Comparison of ENCODE assay signal across 8 cellular contexts in the genomic region with DNA sequence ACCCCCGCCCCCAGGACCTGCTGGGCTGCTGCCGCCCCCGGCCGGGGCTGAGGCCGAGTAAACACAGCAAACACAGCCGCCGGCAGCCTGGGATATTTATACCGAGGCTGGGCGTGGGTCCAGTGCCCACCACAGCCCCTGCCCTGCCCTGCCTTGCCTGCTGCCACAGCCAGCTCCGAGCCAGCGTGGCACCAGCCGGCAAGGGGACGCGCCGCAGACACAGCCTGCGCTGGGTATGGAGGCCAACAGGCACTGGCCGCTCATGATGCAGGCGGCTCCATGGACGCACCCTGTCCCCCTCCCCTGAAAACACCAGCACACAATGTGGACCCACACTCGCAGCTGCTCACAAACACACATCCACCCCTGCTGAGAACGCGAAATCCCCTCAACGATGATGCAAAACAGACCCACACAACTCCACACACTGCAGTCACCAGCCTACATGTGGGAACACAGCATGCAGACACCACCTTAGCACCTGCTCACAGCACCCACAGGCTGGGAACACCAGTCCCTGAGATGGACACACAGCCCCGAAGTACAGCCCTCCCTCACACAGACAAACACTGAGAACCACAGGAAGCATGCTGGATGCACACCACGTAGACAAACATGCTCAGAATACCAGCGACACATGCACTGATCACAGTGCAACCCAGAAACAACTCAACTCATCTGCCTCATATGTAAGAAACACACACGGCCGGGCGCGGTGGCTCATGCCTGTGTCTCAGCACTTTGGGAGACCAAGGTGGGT. TPM values are rescaled to one million over a fixed set of nuclear protein-coding genes. Genes with fewer than 3 reads are reported as not detected.
A peak's percentile ranks its signal among the peaks of the same experiment; 100 is the strongest.
DNase-seq lines count a peak whose midpoint lies in the region; ATAC-seq and TF ChIP-seq lines count a peak whose summit lies in the region.

No MANE protein-coding gene starts in this region.

- no peak for TF ChIP-seq POLR2A in breast epithelium (IDR thresholded peaks at IDR 0.05)
- TF ChIP-seq POLR2A in suprapubic skin (IDR thresholded peaks at IDR 0.05) = no peak

- WGBS in suprapubic skin = 62% methylated on average over 9 of the region's 30 CpGs

- H3K9ac ChIP-seq in KMS-11 = peak overlapping the region; percentile 86; the same call in 1 of the 2 replicates

- no peaks in the 10 kb centered on the region; the same call in 1 of the 2 replicates for H3K36me3 ChIP-seq in KMS-11 (ENCODE audit: insufficient read depth)
- no peaks in the 10 kb centered on the region for H3K36me3 ChIP-seq in breast epithelium
- H3K36me3 ChIP-seq in suprapubic skin = peaks cover 20% of the 10 kb centered on the region

- H3K4me3 ChIP-seq in KMS-11 (IDR thresholded peaks at IDR 0.05; ENCODE audit: insufficient read depth, low read depth, low read length) (no peak overlapping the region), breast epithelium (peak overlapping the region; percentile 3 to 63 (median 44)), suprapubic skin (peak overlapping the region; percentile 33)

- no peak for TF ChIP-seq EP300 in suprapubic skin (IDR thresholded peaks at IDR 0.05)

- H3K4me1 ChIP-seq in KMS-11 (ENCODE audit: low read depth, poor library complexity, severe bottlenecking) (peaks cover 41% of the 10 kb centered on the region), breast epithelium (peaks cover 10 to 11% of the 10 kb centered on the region in 2 donors), suprapubic skin (peaks cover 84% of the 10 kb centered on the region)

- H3K9me3 ChIP-seq in breast epithelium (no peaks in the 10 kb centered on the region), suprapubic skin (no peaks in the 10 kb centered on the region)

- no peak overlapping the region for H2AFZ ChIP-seq in KMS-11 (ENCODE audit: low read depth)

- H3K27ac ChIP-seq in KMS-11 = peak overlapping the region; percentile 88
- H3K27ac ChIP-seq in breast epithelium = peak overlapping the region; percentile 89 to 94
- H3K27ac ChIP-seq in suprapubic skin = peak overlapping the region; percentile 87

- intact Hi-C loops in breast epithelium (cut with DNase I; ENCODE audit: low total_unique reads) = no loop called here

- DNase-seq in EH (ENCODE audit: low read depth) = peak; percentile 90
- DNase-seq in breast epithelium (ENCODE audit: low spot score in 2 of 2) = no peak
- peak; percentile 54 for DNase-seq in left kidney (ENCODE audit: low read depth, low spot score)
- DNase-seq in suprapubic skin (ENCODE audit: low spot score in 2 of 2) = no peak
- DNase-seq in UCSD-AML1 (lab: John Stamatoyannopoulos, UW; ENCODE audit: unreplicated experiment) = no peak

- ATAC-seq in HG02938 (IDR thresholded peaks at IDR 0.05; ENCODE audit: unreplicated experiment) = no peak
- no peak for ATAC-seq in HG02678 (IDR thresholded peaks at IDR 0.05; ENCODE audit: unreplicated experiment)

- H3K4me2 ChIP-seq in KMS-11 = peak overlapping the region; percentile 87

- TF ChIP-seq CTCF in KMS-11 (conservative IDR thresholded peaks at IDR 0.05; ENCODE audit: low read depth, low read length) (no peak), breast epithelium (IDR thresholded peaks at IDR 0.05) (no peak), suprapubic skin (IDR thresholded peaks at IDR 0.05) (no peak)

- no peaks in the 10 kb centered on the region for H4K20me1 ChIP-seq in KMS-11 (ENCODE audit: insufficient read depth)

- H3K79me2 ChIP-seq in KMS-11 (ENCODE audit: insufficient read depth, low read depth) = peaks cover 11% of the 10 kb centered on the region

- no peaks in the 10 kb centered on the region for H3K27me3 ChIP-seq in KMS-11 (ENCODE audit: insufficient read depth, low read depth)
- no peaks in the 10 kb centered on the region for H3K27me3 ChIP-seq in breast epithelium
- no peaks in the 10 kb centered on the region for H3K27me3 ChIP-seq in suprapubic skin

RNA-seq across cellular contexts. Expression of a gene that starts 16.2 kb away (rescaled TPM):
- total RNA-seq in breast epithelium = 10 to 100 TPM; 15.4 to 15.7 (median 15.4) TPM
- total RNA-seq in suprapubic skin = 10 to 100 TPM; 13.4 to 30.0 (median 18.5) TPM

RNA-seq across cellular contexts. Expression of a gene that starts 27.6 kb away (rescaled TPM):
- total RNA-seq in breast epithelium (10 to 100 TPM; 12.0 to 21.4 (median 13.4) TPM), suprapubic skin (10 to 100 TPM; 16.4 to 19.9 (median 17.4) TPM)

RNA-seq across cellular contexts. Expression of a gene that starts 37.8 kb away (rescaled TPM):
- 1 to 10 TPM; 4.0 to 7.3 (median 4.3) TPM for total RNA-seq in breast epithelium
- total RNA-seq in suprapubic skin = 1 to 10 TPM; 2.8 to 9.3 (median 4.8) TPM

RNA-seq across cellular contexts. Expression of a gene that starts 50.2 kb away (rescaled TPM):
- total RNA-seq in breast epithelium (10 to 100 TPM; 15.7 to 29.2 (median 17.0) TPM), suprapubic skin (100 to 1,000 TPM in 2 of 4 donors, 10 to 100 TPM in 2; 29.6 to 109 (median 88.1) TPM)

Comparison
In these comparisons a context has a peak if more than half of its experiments do, and no peak if none do; other contexts are left out.
1. DNase-seq: peak in EH (single experiment) and left kidney (single experiment); none in breast epithelium (0 of 2), suprapubic skin (0 of 2) and UCSD-AML1 (single experiment).
2. Peak in every context shown above with its lines, with median percentiles within 50 percentile points of each other: H3K27ac ChIP-seq.